Comparison of ENCODE assay signal across 20 cellular contexts in the genomic region with DNA sequence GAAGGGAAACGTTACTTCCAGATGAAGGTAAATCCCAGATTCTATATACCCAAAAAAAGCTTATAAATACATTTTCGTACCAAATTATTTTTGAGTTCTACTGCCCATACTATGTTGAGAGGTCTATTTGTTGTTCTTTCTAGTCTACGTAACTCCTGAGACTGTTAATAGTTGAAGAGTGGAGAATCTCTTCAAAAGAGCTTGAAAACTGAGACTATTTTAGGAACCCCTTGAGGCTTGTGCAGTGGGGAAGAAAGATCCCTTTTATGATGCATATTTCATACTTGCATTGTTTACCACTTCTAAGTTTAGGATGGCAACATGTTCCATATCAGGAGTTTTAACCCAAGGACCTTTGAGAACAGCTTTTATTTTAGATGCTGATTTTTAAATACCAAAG.
DNase-seq lines count a peak whose midpoint lies in the region; ATAC-seq and TF ChIP-seq lines count a peak whose summit lies in the region.
"Had no signal": no experiment of that assay in that cellular context is flagged by ENCODE, and none has a peak within 500 bp of the region (broad histone marks: within the 10 kb centered on the region; RNA-seq: fewer than 3 reads in every experiment).

No MANE protein-coding gene starts in this region.

- H3K9me3 ChIP-seq in cardiac muscle cell (ENCODE audit: low read depth) = no peaks in the 10 kb centered on the region
- H3K9me3 ChIP-seq in heart left ventricle = no peaks in the 10 kb centered on the region
- no peaks in the 10 kb centered on the region for H3K9me3 ChIP-seq in HEK293 (ENCODE audit: control insufficient read depth, insufficient read depth, low read depth, low read length)
- H3K9me3 ChIP-seq in SK-N-MC (ENCODE audit: low read depth, low read length) = no peaks in the 10 kb centered on the region
- H3K9me3 ChIP-seq: A549 had no signal

- POLR2A ChIA-PET in HEK293 (lab: Yijun Ruan, JAX) = no interaction called here
- POLR2A ChIA-PET in activated CD4-positive, alpha-beta T cell treated with anti-CD3 and anti-CD28 coated beads for 36 hours (lab: Charles Lee) = interaction anchor here (0.6 kb wide), 1 partner anchor 10 kb away, joined by 10 read pairs; no protein-coding TSS in a partner anchor
- POLR2A ChIA-PET in naive thymus-derived CD8-positive, alpha-beta T cell (lab: Charles Lee) = no interaction called here

- no peaks in the 10 kb centered on the region for H3K27me3 Mint-ChIP-seq in activated CD4-positive, alpha-beta T cell treated with anti-CD3 and anti-CD28 coated beads for 36 hours
- H3K27me3 Mint-ChIP-seq in naive thymus-derived CD8-positive, alpha-beta T cell = no peaks in the 10 kb centered on the region
- H3K27me3 Mint-ChIP-seq: CD4-positive, CD25-positive, alpha-beta regulatory T cell; CD8-positive, alpha-beta memory T cell had no signal

- H3K27ac Mint-ChIP-seq in activated CD4-positive, alpha-beta T cell treated with anti-CD3 and anti-CD28 coated beads for 36 hours = no peak overlapping the region
- peak overlapping the region in 1 of 10 donors; percentile 44 for H3K27ac Mint-ChIP-seq in naive thymus-derived CD8-positive, alpha-beta T cell

- intact Hi-C loops in heart left ventricle (cut with DNase I) = no loop called here
- intact Hi-C loops in activated CD4-positive, alpha-beta T cell treated with anti-CD3 and anti-CD28 coated beads for 36 hours (cut with DNase I, micrococcal nuclease) = no loop called here

- H3K4me1 Mint-ChIP-seq in activated CD4-positive, alpha-beta T cell treated with anti-CD3 and anti-CD28 coated beads for 36 hours = peaks cover 61% of the 10 kb centered on the region
- H3K4me1 Mint-ChIP-seq in naive thymus-derived CD8-positive, alpha-beta T cell = peaks cover 18 to 79% (median 58%) of the 10 kb centered on the region in 4 donors

- no peak for DNase-seq in cardiac muscle cell (ENCODE audit: low read depth in 1 of 2, low spot score in 1 of 2)
- no peak for DNase-seq in heart left ventricle
- no peak for DNase-seq in SK-N-MC (ENCODE audit: low read depth, low spot score)
- no peak for DNase-seq in inferior parietal cortex (ENCODE audit: extremely low spot score)
- no peak for DNase-seq in activated CD4-positive, alpha-beta T cell treated with anti-CD3 and anti-CD28 coated beads for 36 hours
- DNase-seq in NCI-H2227 (lab: John Stamatoyannopoulos, UW; ENCODE audit: unreplicated experiment) = no peak
- no peak for DNase-seq in naive thymus-derived CD8-positive, alpha-beta T cell
- DNase-seq: AML-193; C1 segment of cervical spinal cord; CD4-positive, CD25-positive, alpha-beta regulatory T cell; CD8-positive, alpha-beta memory T cell; COR-L47; DMS 273 treated with DMSO at 0.1 percent for 48 hours; DMS53; DND-41; GM23248 had no signal

- no peak overlapping the region for H3K9ac ChIP-seq in SK-N-MC (ENCODE audit: insufficient read length)
- H3K9ac ChIP-seq: GM23248 had no signal

- ATAC-seq in heart left ventricle = no peak
- ATAC-seq in activated CD4-positive, alpha-beta T cell treated with anti-CD3 and anti-CD28 coated beads for 36 hours = no peak
- ATAC-seq in naive thymus-derived CD8-positive, alpha-beta T cell = no peak
- ATAC-seq: A549, HCT116 had no signal

- WGBS in heart left ventricle, 4 donors = 64 to 69% (median 67%) methylated on average over 3 of the region's 3 CpGs

- no peak overlapping the region for H3K4me3 Mint-ChIP-seq in activated CD4-positive, alpha-beta T cell treated with anti-CD3 and anti-CD28 coated beads for 36 hours
- H3K4me3 Mint-ChIP-seq in naive thymus-derived CD8-positive, alpha-beta T cell = no peak overlapping the region
- H3K4me3 Mint-ChIP-seq: CD8-positive, alpha-beta memory T cell had no signal

- H3K36me3 ChIP-seq in cardiac muscle cell = no peaks in the 10 kb centered on the region
- H3K36me3 ChIP-seq in heart left ventricle = no peaks in the 10 kb centered on the region
- no peaks in the 10 kb centered on the region for H3K36me3 ChIP-seq in HEK293 (ENCODE audit: control insufficient read depth in 2 of 2, insufficient read depth in 1 of 2, low read length in 2 of 2)
- H3K36me3 ChIP-seq in SK-N-MC (ENCODE audit: insufficient read depth, low read length) = peaks cover 15% of the 10 kb centered on the region; the same call in 1 of the 2 replicates

- TF ChIP-seq CTCF in cardiac muscle cell (IDR thresholded peaks at IDR 0.05; ENCODE audit: low read depth, low read length) = no peak
- no peak for TF ChIP-seq CTCF in heart left ventricle (IDR thresholded peaks at IDR 0.05)
- no peak for TF ChIP-seq CTCF in HEK293 (tag by site-specific recombination; IDR thresholded peaks at IDR 0.05)

- no peak for TF ChIP-seq POLR2A in heart left ventricle (IDR thresholded peaks at IDR 0.05)

- H3K4me3 ChIP-seq in cardiac muscle cell (no peak overlapping the region), heart left ventricle (no peak overlapping the region), HEK293 (ENCODE audit: low read depth, low read length) (no peak overlapping the region), SK-N-MC (no peak overlapping the region)
- H3K4me3 ChIP-seq: A549, GM23248 had no signal

- H3K4me1 ChIP-seq in cardiac muscle cell (ENCODE audit: low read depth) (peaks cover 22% of the 10 kb centered on the region), heart left ventricle (peaks cover 0 to 66% (median 27%) of the 10 kb centered on the region in 12 donors), HEK293 (ENCODE audit: control insufficient read depth, insufficient read depth, low read length) (peaks cover 12% of the 10 kb centered on the region)

- H3K27me3 ChIP-seq in cardiac muscle cell (no peaks in the 10 kb centered on the region), heart left ventricle (no peaks in the 10 kb centered on the region)

- CTCF ChIA-PET in HEK293 (lab: Yijun Ruan, JAX) = interaction anchor here (0.7 to 2.1 kb wide), 2 partner anchors 12 to 183 kb away, joined by 3 to 6 read pairs; no protein-coding TSS in a partner anchor
- CTCF ChIA-PET in activated CD4-positive, alpha-beta T cell treated with anti-CD3 and anti-CD28 coated beads for 36 hours (lab: Charles Lee) = interaction anchor here (0.6 to 1.2 kb wide), 3 partner anchors 32 to 135 kb away, joined by 3 to 4 read pairs (median 3); no protein-coding TSS in a partner anchor

- peaks cover 6% of the 10 kb centered on the region for H3K36me3 Mint-ChIP-seq in activated CD4-positive, alpha-beta T cell treated with anti-CD3 and anti-CD28 coated beads for 36 hours (ENCODE audit: low read depth)
- peaks cover 0 to 19% (median 11%) of the 10 kb centered on the region in 3 donors for H3K36me3 Mint-ChIP-seq in naive thymus-derived CD8-positive, alpha-beta T cell

- peaks cover 1% of the 10 kb centered on the region for H3K9me3 Mint-ChIP-seq in activated CD4-positive, alpha-beta T cell treated with anti-CD3 and anti-CD28 coated beads for 36 hours (ENCODE audit: low read depth)
- H3K9me3 Mint-ChIP-seq in naive thymus-derived CD8-positive, alpha-beta T cell = no peaks in the 10 kb centered on the region
- H3K9me3 Mint-ChIP-seq: CD8-positive, alpha-beta memory T cell had no signal

- H3K27ac ChIP-seq in cardiac muscle cell (peak overlapping the region; percentile 24), heart left ventricle (no peak overlapping the region), HEK293 (ENCODE audit: extremely low read depth, low read depth, low read length) (no peak overlapping the region), SK-N-MC (peak overlapping the region; percentile 54)
- H3K27ac ChIP-seq: 22Rv1, A549, GM23248 had no signal

TF ChIP-seq in HEK293, 187 proteins besides CTCF, POLR2A, EP300 and RAD21:
- TF ChIP-seq ZNF701 (tag by site-specific recombination; IDR thresholded peaks at IDR 0.05) (no peak), PRDM6 (tag by site-specific recombination; IDR thresholded peaks at IDR 0.05) (0 out of 2 replicates have a peak, but pooled peaks have one; percentile 7), ZNF514 (tag by site-specific recombination; IDR thresholded peaks at IDR 0.05) (no peak)

Comparison
In these comparisons a context has a peak if more than half of its experiments do, and no peak if none do; other contexts are left out.
1. H3K27ac ChIP-seq: peak in cardiac muscle cell (single experiment) and SK-N-MC (single experiment); none in heart left ventricle (0 of 12) and HEK293 (single experiment).